8 cellular contexts compared by ENCODE assay signal in genomic region chr6:39934060-39934757, GRCh38. TPM values are rescaled to one million over a fixed set of nuclear protein-coding genes. Genes with fewer than 3 reads are reported as not detected.
DNase-seq lines count a peak whose midpoint lies in the region; ATAC-seq and TF ChIP-seq lines count a peak whose summit lies in the region.

TSS of gene MOCS1 (minus strand) at chr6:39934462. CDS start at chr6:39934417, 45 bp downstream.

- H3K9ac ChIP-seq in muscle layer of colon (ENCODE audit: low read length): peak within 1 kb of the TSS; percentile 7

- H3K9me3 Mint-ChIP-seq in stimulated activated memory B cell treated with anti-CD40 and anti-IgM and Interleukin-4, amounts not matched to agents 10 μg/mL and 1 μg/mL and 100 μg/mL, for 72 hours: no peaks in the 10 kb centered on the region

- H3K4me1 Mint-ChIP-seq in stimulated activated memory B cell treated with anti-CD40 and anti-IgM and Interleukin-4, amounts not matched to agents 10 μg/mL and 1 μg/mL and 100 μg/mL, for 72 hours: no peaks in the 10 kb centered on the region

- DNase-seq in GM03348 (ENCODE audit: low spot score) (peak; percentile 96), NCI-H446 treated with DMSO at 0.1 percent for 48 hours (lab: John Stamatoyannopoulos, UW) (peak; percentile 25), fibroblast of the aortic adventitia (ENCODE audit: low read depth) (peak; percentile 60), NCI-H187 treated with DMSO at 0.1 percent for 48 hours (lab: John Stamatoyannopoulos, UW) (no peak)
- peak; percentile 8 for DNase-seq in activated T-helper 9 cell treated with anti-CD3 and anti-CD28 coated beads, Interleukin-2, amount 50 U/mL, for 16 hours (ENCODE audit: low read depth)

- no peaks in the 10 kb centered on the region for H3K36me3 Mint-ChIP-seq in stimulated activated memory B cell treated with anti-CD40 and anti-IgM and Interleukin-4, amounts not matched to agents 10 μg/mL and 1 μg/mL and 100 μg/mL, for 72 hours

- peak within 1 kb of the TSS; percentile 76 for H3K27ac ChIP-seq in muscle layer of colon (ENCODE audit: low read depth, low read length)

- H3K4me1 ChIP-seq in muscle layer of colon (ENCODE audit: insufficient read depth, low read length): peaks cover 21% of the 10 kb centered on the region

- no peaks in the 10 kb centered on the region for H3K36me3 ChIP-seq in muscle layer of colon (ENCODE audit: insufficient read depth, low read length)

- peak; percentile 79 for ATAC-seq in stimulated activated memory B cell treated with anti-CD40 and anti-IgM and Interleukin-4, amounts not matched to agents 10 μg/mL and 1 μg/mL and 100 μg/mL, for 72 hours
- ATAC-seq in GM19397 (IDR thresholded peaks at IDR 0.05; ENCODE audit: unreplicated experiment): no peak

- peaks cover 34% of the 10 kb centered on the region for H3K27me3 Mint-ChIP-seq in stimulated activated memory B cell treated with anti-CD40 and anti-IgM and Interleukin-4, amounts not matched to agents 10 μg/mL and 1 μg/mL and 100 μg/mL, for 72 hours

- H3K9me3 ChIP-seq in muscle layer of colon (ENCODE audit: low read length): no peaks in the 10 kb centered on the region

- peak within 1 kb of the TSS; percentile 80 for H3K4me3 ChIP-seq in fibroblast of the aortic adventitia (ENCODE audit: low read depth, low read length)
- peak within 1 kb of the TSS; percentile 63 to 69 for H3K4me3 ChIP-seq in muscle layer of colon (ENCODE audit: low read depth in 1 of 2, low read length in 2 of 2)

- no peaks in the 10 kb centered on the region for H3K27me3 ChIP-seq in muscle layer of colon (ENCODE audit: control insufficient read depth in 1 of 2, insufficient read depth in 2 of 2, low read length in 2 of 2)

- H3K4me3 Mint-ChIP-seq in stimulated activated memory B cell treated with anti-CD40 and anti-IgM and Interleukin-4, amounts not matched to agents 10 μg/mL and 1 μg/mL and 100 μg/mL, for 72 hours: peak within 1 kb of the TSS; percentile 75

- no peak for TF ChIP-seq CTCF in fibroblast of the aortic adventitia (IDR thresholded peaks at IDR 0.05; ENCODE audit: insufficient read depth, low read length)

- H3K27ac Mint-ChIP-seq in stimulated activated memory B cell treated with anti-CD40 and anti-IgM and Interleukin-4, amounts not matched to agents 10 μg/mL and 1 μg/mL and 100 μg/mL, for 72 hours: no peak within 1 kb of the TSS

RNA-seq across cellular contexts. Expression of gene MOCS1, which starts in this region (rescaled TPM):
- 3.9 and 8.4 TPM in 2 replicates for total RNA-seq in fibroblast of the aortic adventitia (ENCODE audit: low replicate concordance)
